1 cellular context compared by ENCODE assay signal in genomic region chr17:81869221-81870154, GRCh38.
TF ChIP-seq lines count a peak whose summit lies in the region.

No MANE protein-coding gene starts in this region.

TF ChIP-seq in A549, 52 proteins besides CTCF, POLR2A, EP300 and RAD21 (continued from another document):
- TF ChIP-seq RARB (CRISPR knock-in tag; IDR thresholded peaks at IDR 0.05): no peak
- no peak for TF ChIP-seq FOXS1 (CRISPR knock-in tag; IDR thresholded peaks at IDR 0.05)
- no peak for TF ChIP-seq ESRRA (IDR thresholded peaks at IDR 0.05; ENCODE audit: borderline replicate concordance, low read length)
- no peak for TF ChIP-seq MYC (IDR thresholded peaks at IDR 0.05; ENCODE audit: borderline replicate concordance, low read length)
- peak; percentile 54; the same call in 1 of the 2 replicates for TF ChIP-seq MAX (IDR thresholded peaks at IDR 0.05)
- TF ChIP-seq FOSB (CRISPR knock-in tag; IDR thresholded peaks at IDR 0.05): no peak
- no peak for TF ChIP-seq HES2 (IDR thresholded peaks at IDR 0.05)
- no peak for TF ChIP-seq JUNB (IDR thresholded peaks at IDR 0.05)
- TF ChIP-seq CBX2 (IDR thresholded peaks at IDR 0.05; ENCODE audit: borderline replicate concordance, low read depth): no peak
- no peak for TF ChIP-seq BHLHE40 (IDR thresholded peaks at IDR 0.05; ENCODE audit: low read depth, low read length)
- TF ChIP-seq FOSL2 (IDR thresholded peaks at IDR 0.05): no peak
- no peak for TF ChIP-seq FOSL2 (CRISPR knock-in tag; IDR thresholded peaks at IDR 0.05)
- TF ChIP-seq HOXB13 (CRISPR knock-in tag; IDR thresholded peaks at IDR 0.05; ENCODE audit: low read depth): no peak
- TF ChIP-seq REST (IDR thresholded peaks at IDR 0.05): no peak
- TF ChIP-seq ZC3H11A (IDR thresholded peaks at IDR 0.05): no peak
- no peak for TF ChIP-seq MAFK (IDR thresholded peaks at IDR 0.05; ENCODE audit: partially characterized antibody)
- TF ChIP-seq KDM5A (IDR thresholded peaks at IDR 0.05): no peak
- no peak for TF ChIP-seq EHF (CRISPR knock-in tag; IDR thresholded peaks at IDR 0.05)
- no peak for TF ChIP-seq CHD4 (IDR thresholded peaks at IDR 0.05; ENCODE audit: borderline replicate concordance)
- peak; percentile 75 for TF ChIP-seq RNF2 (IDR thresholded peaks at IDR 0.05; ENCODE audit: borderline replicate concordance, low read depth)
- TF ChIP-seq SREBF2 (IDR thresholded peaks at IDR 0.05): no peak
- TF ChIP-seq EHMT2 (IDR thresholded peaks at IDR 0.05; ENCODE audit: low read depth): no peak
- no peak for TF ChIP-seq KDM1A (IDR thresholded peaks at IDR 0.05; ENCODE audit: low read depth)
- TF ChIP-seq TFCP2L1 (CRISPR knock-in tag; IDR thresholded peaks at IDR 0.05): 0 out of 2 replicates have a peak, but pooled peaks have one; percentile 12
- TF ChIP-seq ZFP36 (IDR thresholded peaks at IDR 0.05; ENCODE audit: borderline replicate concordance, partially characterized antibody): no peak
- no peak for TF ChIP-seq RFX5 (IDR thresholded peaks at IDR 0.05)
- 0 out of 2 replicates have a peak, but pooled peaks have one; percentile 5 for TF ChIP-seq E2F6 (IDR thresholded peaks at IDR 0.05; ENCODE audit: borderline replicate concordance, low read depth)
- no peak for TF ChIP-seq HOXA7 (CRISPR knock-in tag; IDR thresholded peaks at IDR 0.05)
- no peak for TF ChIP-seq NR3C1 (IDR thresholded peaks at IDR 0.05)
- TF ChIP-seq NPAS2 (CRISPR knock-in tag; IDR thresholded peaks at IDR 0.05; ENCODE audit: borderline replicate concordance): no peak
- TF ChIP-seq HMGXB4 (CRISPR knock-in tag; IDR thresholded peaks at IDR 0.05; ENCODE audit: borderline replicate concordance): peak; percentile 43; the same call in 1 of the 2 replicates
- TF ChIP-seq SMC3 (IDR thresholded peaks at IDR 0.05): peak; percentile 64
- TF ChIP-seq ATOH8 (CRISPR knock-in tag; IDR thresholded peaks at IDR 0.05; ENCODE audit: low read depth): 0 out of 2 replicates have a peak, but pooled peaks have one; percentile 13
- no peak; the same call in 2 of the 3 replicates for TF ChIP-seq BCL3 (IDR thresholded peaks at IDR 0.05)
- TF ChIP-seq CHD2 (IDR thresholded peaks at IDR 0.05; ENCODE audit: low read length, partially characterized antibody): no peak
- TF ChIP-seq PBX3 (IDR thresholded peaks at IDR 0.05): peak; percentile 34; the same call in 1 of the 2 replicates
- no peak for TF ChIP-seq HDAC2 (IDR thresholded peaks at IDR 0.05)
- TF ChIP-seq CEBPB (IDR thresholded peaks at IDR 0.05): no peak
- TF ChIP-seq TP53 (CRISPR knock-in tag; IDR thresholded peaks at IDR 0.05): peak; percentile 13; the same call in 1 of the 2 replicates
